In genomic region chr6:7086488-7086887, GRCh38 we compare ENCODE assay signal across 9 cellular contexts. TPM values are rescaled to one million over a fixed set of nuclear protein-coding genes. Genes with fewer than 3 reads are reported as not detected.
DNase-seq lines count a peak whose midpoint lies in the region; ATAC-seq, FAIRE-seq and TF ChIP-seq lines count a peak whose summit lies in the region.
"Had no signal": no experiment of that assay in that cellular context is flagged by ENCODE, and none has a peak within 500 bp of the region (broad histone marks: within the 10 kb centered on the region; RNA-seq: fewer than 3 reads in every experiment).

No MANE protein-coding gene starts in this region.

- no TSS peak for BruUV-seq in IMR-90 (replicated peaks; lab: Mats Ljungman, UMichigan)

- H3K18ac ChIP-seq in IMR-90 (ENCODE audit: low read depth, low read length): no peak overlapping the region; the same call in 1 of the 2 replicates

- H3K4me3 ChIP-seq in IMR-90 (ENCODE audit: insufficient read depth, low read depth, low read length): no peak overlapping the region
- H3K4me3 ChIP-seq in hepatocyte: no peak overlapping the region

- no peak for FAIRE-seq in H54 (lab: Jason Lieb, UNC)
- FAIRE-seq: islet of Langerhans had no signal

- peak overlapping the region; percentile 74 for H2AFZ ChIP-seq in IMR-90 (replicated peaks; ENCODE audit: low read length, poor library complexity)
- no peak overlapping the region for H2AFZ ChIP-seq in hepatocyte

- H2BK20ac ChIP-seq in IMR-90 (ENCODE audit: low read depth, low read length): no peak overlapping the region

- no peaks in the 10 kb centered on the region for H3K36me3 Mint-ChIP-seq in activated T-helper 1 cell treated with anti-CD3 and anti-CD28 coated beads, Interleukin-12 subunit alpha, Interleukin-12 subunit beta, Interleukin-2, Interleukin-4 antibody, amounts not matched to agents 30 ng/mL and 10 ng/mL and 1 ng/mL, durations not matched to agents 14 hours and 24 hours and 36 hours (ENCODE audit: low read depth)

- POLR2A ChIA-PET in IMR-90 (lab: Charles Lee; ENCODE audit: unreplicated experiment): no interaction called here

- H3K79me1 ChIP-seq in IMR-90 (ENCODE audit: low read depth in 1 of 2, low read length in 2 of 2): no peaks in the 10 kb centered on the region

- H3K9me1 ChIP-seq in IMR-90 (ENCODE audit: insufficient read depth, low read length): no peaks in the 10 kb centered on the region

- H3K14ac ChIP-seq in IMR-90 (replicated peaks; ENCODE audit: low read depth, low read length): no peak overlapping the region

- H3K9ac ChIP-seq in IMR-90 (ENCODE audit: low read depth, low read length): no peak overlapping the region

- no peaks in the 10 kb centered on the region for H3K36me3 ChIP-seq in IMR-90 (ENCODE audit: control insufficient read depth, insufficient read depth, low read length)
- H3K36me3 ChIP-seq in hepatocyte (replicated peaks; ENCODE audit: insufficient read depth, low read depth): no peaks in the 10 kb centered on the region

- no peak overlapping the region for H3K27ac Mint-ChIP-seq in activated T-helper 1 cell treated with anti-CD3 and anti-CD28 coated beads, Interleukin-12 subunit alpha, Interleukin-12 subunit beta, Interleukin-2, Interleukin-4 antibody, amounts not matched to agents 30 ng/mL and 10 ng/mL and 1 ng/mL, durations not matched to agents 14 hours and 24 hours and 36 hours

- no peaks in the 10 kb centered on the region for H3K9me2 ChIP-seq in hepatocyte (replicated peaks; ENCODE audit: insufficient read depth)

- no peak overlapping the region for H4K91ac ChIP-seq in IMR-90 (ENCODE audit: insufficient read depth, low read depth, low read length)

- dilution Hi-C loops in IMR-90 (cut with HindIII; ENCODE audit: low sequenced_read_pairs, unreplicated experiment): no loop called here

- intact Hi-C loops in IMR-90 (cut with micrococcal nuclease): no loop called here
- intact Hi-C loops in activated T-helper 1 cell treated with anti-CD3 and anti-CD28 coated beads, Interleukin-12 subunit alpha, Interleukin-12 subunit beta, Interleukin-2, Interleukin-4 antibody, amounts not matched to agents 30 ng/mL and 10 ng/mL and 1 ng/mL, durations not matched to agents 14 hours and 24 hours and 36 hours (cut with micrococcal nuclease): loop anchor here (1.0 to 5.0 kb wide), 3 partner anchors 12 to 289 kb away; no protein-coding TSS in a partner anchor

- in situ Hi-C loops in IMR-90 (cut with MboI; ENCODE audit: low sequenced_read_pairs): no loop called here

- no peak for TF ChIP-seq RAD21 in IMR-90 (IDR thresholded peaks at IDR 0.05; ENCODE audit: low read length)

- H4K20me1 ChIP-seq in IMR-90 (ENCODE audit: insufficient read depth, low read length): no peaks in the 10 kb centered on the region
- H4K20me1 ChIP-seq in hepatocyte (ENCODE audit: insufficient read depth, poor library complexity, severe bottlenecking): no peaks in the 10 kb centered on the region

- H3K4me2 ChIP-seq in IMR-90 (ENCODE audit: low read depth, low read length): peak overlapping the region; percentile 65
- H3K4me2 ChIP-seq in hepatocyte: peak overlapping the region; percentile 51

- H3K4ac ChIP-seq in IMR-90 (ENCODE audit: low read depth, low read length): no peak overlapping the region

- H3K27ac ChIP-seq in IMR-90 (ENCODE audit: insufficient read depth, low read length): no peak overlapping the region
- peak overlapping the region; percentile 87 for H3K27ac ChIP-seq in hepatocyte

- H3K4me1 ChIP-seq in IMR-90 (ENCODE audit: control insufficient read depth, insufficient read depth, low read length): no peaks in the 10 kb centered on the region
- H3K4me1 ChIP-seq in hepatocyte (ENCODE audit: insufficient read depth): peaks cover 11% of the 10 kb centered on the region

- no peak overlapping the region for H2AK5ac ChIP-seq in IMR-90 (ENCODE audit: low read depth, low read length)

- H2BK15ac ChIP-seq in IMR-90 (ENCODE audit: low read depth, low read length): no peak overlapping the region

- no peak overlapping the region for H2BK5ac ChIP-seq in IMR-90 (ENCODE audit: low read depth, low read length, poor library complexity, severe bottlenecking)

- peaks cover 27% of the 10 kb centered on the region for H3K4me1 Mint-ChIP-seq in activated T-helper 1 cell treated with anti-CD3 and anti-CD28 coated beads, Interleukin-12 subunit alpha, Interleukin-12 subunit beta, Interleukin-2, Interleukin-4 antibody, amounts not matched to agents 30 ng/mL and 10 ng/mL and 1 ng/mL, durations not matched to agents 14 hours and 24 hours and 36 hours (ENCODE audit: low read depth)

- no peak overlapping the region for H3K23ac ChIP-seq in IMR-90 (ENCODE audit: low read depth, low read length)

- 86% methylated on average over 4 of the region's 9 CpGs; no CpG with 5 or more reads in 1 of the 2 experiments for WGBS in IMR-90 (ENCODE audit: extremely low coverage in 2 of 2, insufficient read length in 1 of 2), 2 experiments
- 86% methylated on average over 9 of the region's 9 CpGs for WGBS in hepatocyte (ENCODE audit: low lambda C conversion rate, missing lambda C conversion rate)

- no peaks in the 10 kb centered on the region for H3K9me3 ChIP-seq in IMR-90 (ENCODE audit: control insufficient read depth, insufficient read depth, low read length)
- no peaks in the 10 kb centered on the region for H3K9me3 ChIP-seq in hepatocyte (ENCODE audit: low read depth)

- H4K5ac ChIP-seq in IMR-90 (ENCODE audit: low read depth, low read length): 0 out of 2 replicates have a peak overlapping the region, but pooled peaks have one; percentile 55

- H3K27me3 Mint-ChIP-seq in activated T-helper 1 cell treated with anti-CD3 and anti-CD28 coated beads, Interleukin-12 subunit alpha, Interleukin-12 subunit beta, Interleukin-2, Interleukin-4 antibody, amounts not matched to agents 30 ng/mL and 10 ng/mL and 1 ng/mL, durations not matched to agents 14 hours and 24 hours and 36 hours (ENCODE audit: insufficient read depth): peaks cover 81% of the 10 kb centered on the region

- no peaks in the 10 kb centered on the region for H3K9me3 Mint-ChIP-seq in activated T-helper 1 cell treated with anti-CD3 and anti-CD28 coated beads, Interleukin-12 subunit alpha, Interleukin-12 subunit beta, Interleukin-2, Interleukin-4 antibody, amounts not matched to agents 30 ng/mL and 10 ng/mL and 1 ng/mL, durations not matched to agents 14 hours and 24 hours and 36 hours

- DNase-seq in CD1c-positive myeloid dendritic cell (ENCODE audit: extremely low spot score): peak; percentile 74
- peak; percentile 28 for DNase-seq in IMR-90
- DNase-seq in activated T-helper 1 cell treated with anti-CD3 and anti-CD28 coated beads, Interleukin-12 subunit alpha, Interleukin-12 subunit beta, Interleukin-2, Interleukin-4 antibody, amounts not matched to agents 30 ng/mL and 10 ng/mL and 1 ng/mL, durations not matched to agents 14 hours and 24 hours and 36 hours (ENCODE audit: low spot score): no peak
- DNase-seq in hepatocyte (ENCODE audit: low spot score): no peak
- DNase-seq in stimulated activated CD8-positive, alpha-beta memory T cell treated with anti-CD3 and anti-CD28 coated beads, Interleukin-12 subunit alpha, Interleukin-12 subunit beta, amount 100 ng/mL, for 4 hours (ENCODE audit: low read depth): peak; percentile 10
- no peak for DNase-seq in T1000 (lab: John Stamatoyannopoulos, UW)
- DNase-seq in H54 (ENCODE audit: insufficient read length, low spot score): no peak

- TF ChIP-seq CTCF in IMR-90 (conservative IDR thresholded peaks at IDR 0.05; ENCODE audit: low read depth, low read length) (no peak), hepatocyte (IDR thresholded peaks at IDR 0.05; ENCODE audit: poor library complexity) (no peak)

- H3K79me2 ChIP-seq in hepatocyte: no peaks in the 10 kb centered on the region

- CTCF ChIA-PET in IMR-90 (lab: Yijun Ruan, JAX): interaction anchor here (0.6 to 0.9 kb wide), 4 partner anchors 8 to 1512 kb away, joined by 3 to 5 read pairs (median 4); no protein-coding TSS in a partner anchor

- H3K56ac ChIP-seq in IMR-90 (ENCODE audit: extremely low read depth, insufficient read depth, low read length): no peak overlapping the region

- H3K27me3 ChIP-seq in IMR-90 (ENCODE audit: control insufficient read depth, insufficient read depth, low read length) (no peaks in the 10 kb centered on the region), hepatocyte (no peaks in the 10 kb centered on the region)

- H4K8ac ChIP-seq in IMR-90 (ENCODE audit: low read depth in 2 of 2, low read length in 2 of 2): peak overlapping the region in 1 of 2 experiments; percentile 9; a peak in 1 of 4 replicates

- no peak overlapping the region for H2BK120ac ChIP-seq in IMR-90 (ENCODE audit: low read depth, low read length)

- H3K4me3 Mint-ChIP-seq in activated T-helper 1 cell treated with anti-CD3 and anti-CD28 coated beads, Interleukin-12 subunit alpha, Interleukin-12 subunit beta, Interleukin-2, Interleukin-4 antibody, amounts not matched to agents 30 ng/mL and 10 ng/mL and 1 ng/mL, durations not matched to agents 14 hours and 24 hours and 36 hours: peak overlapping the region; percentile 63

- ATAC-seq in GM19468 (IDR thresholded peaks at IDR 0.05; ENCODE audit: extremely low read depth, unreplicated experiment) (peak; percentile 30), IMR-90 (ENCODE audit: low read depth) (peak; percentile 11; the same call in 1 of the 2 replicates)

- no peak for TF ChIP-seq POLR2A in IMR-90 (IDR thresholded peaks at IDR 0.05; ENCODE audit: low read depth, low read length)
- no peak for TF ChIP-seq POLR2A in H54 (IDR thresholded peaks at IDR 0.05; ENCODE audit: low read depth, low read length)

- H2AK9ac ChIP-seq in IMR-90 (replicated peaks; ENCODE audit: low read depth, low read length, poor library complexity): no peak overlapping the region

TF ChIP-seq in IMR-90, 13 proteins besides CTCF, POLR2A, EP300 and RAD21:
- TF ChIP-seq CHD1 (IDR thresholded peaks at IDR 0.05; ENCODE audit: low read depth, low read length): no peak
- TF ChIP-seq RFX5 (IDR thresholded peaks at IDR 0.05; ENCODE audit: low read depth, low read length): no peak
- TF ChIP-seq SMC3 (IDR thresholded peaks at IDR 0.05; ENCODE audit: low read depth, low read length): no peak
- no peak for TF ChIP-seq MAZ (IDR thresholded peaks at IDR 0.05; ENCODE audit: borderline replicate concordance, low read depth, low read length)
- no peak for TF ChIP-seq CEBPB (IDR thresholded peaks at IDR 0.05; ENCODE audit: low read depth, low read length)

RNA-seq across cellular contexts. Expression of gene RREB1, which starts 21.3 kb away (rescaled TPM):
- total RNA-seq in IMR-90 (2012; rRNA removed) (8.4 and 8.6 TPM in 2 replicates), hepatocyte (23.6 and 28.7 TPM in 2 replicates)
- polyA plus RNA-seq in IMR-90 (2012; rRNA removed) (4.7 and 14.5 TPM in 2 replicates), hepatocyte (15.2 and 19.7 TPM in 2 replicates)
- 2.1 and 2.4 TPM in 2 replicates for polyA plus RNA-seq in IMR-90 (2012; cell fraction: cytosol; rRNA removed)
- polyA plus RNA-seq in IMR-90 (2012; cell fraction: nucleus; rRNA removed; ENCODE audit: low replicate concordance): 13.2 and 13.5 TPM in 2 replicates
- 12.3 and 12.7 TPM in 2 replicates for total RNA-seq in activated T-helper 1 cell treated with anti-CD3 and anti-CD28 coated beads, Interleukin-12 subunit alpha, Interleukin-12 subunit beta, Interleukin-2, Interleukin-4 antibody, amounts not matched to agents 30 ng/mL and 10 ng/mL and 1 ng/mL, durations not matched to agents 14 hours and 24 hours and 36 hours

Comparison
In these comparisons a context has a peak if more than half of its experiments do, and no peak if none do; other contexts are left out.
1. DNase-seq: peak in CD1c-positive myeloid dendritic cell (single experiment), IMR-90 (single experiment) and stimulated activated CD8-positive, alpha-beta memory T cell treated with anti-CD3 and anti-CD28 coated beads, Interleukin-12 subunit alpha, Interleukin-12 subunit beta, amount 100 ng/mL, for 4 hours (single experiment); none in activated T-helper 1 cell treated with anti-CD3 and anti-CD28 coated beads, Interleukin-12 subunit alpha, Interleukin-12 subunit beta, Interleukin-2, Interleukin-4 antibody, amounts not matched to agents 30 ng/mL and 10 ng/mL and 1 ng/mL, durations not matched to agents 14 hours and 24 hours and 36 hours (single experiment), hepatocyte (single experiment), T1000 (single experiment) and H54 (single experiment).